In genomic region chr11:111841370-111842053, GRCh38 we compare ENCODE assay signal across 8 cellular contexts. TPM values are rescaled to one million over a fixed set of nuclear protein-coding genes. Genes with fewer than 3 reads are reported as not detected.
DNase-seq lines count a peak whose midpoint lies in the region; ATAC-seq and TF ChIP-seq lines count a peak whose summit lies in the region.

No MANE protein-coding gene starts in this region.

- H3K4me3 Mint-ChIP-seq in CD14-positive monocyte = peak overlapping the region; percentile 58 to 71

- H3K4me1 Mint-ChIP-seq in CD14-positive monocyte = peaks cover 37% of the 10 kb centered on the region

- peaks cover 4% of the 10 kb centered on the region; the same call in 1 of the 2 replicates for H4K20me1 ChIP-seq in MM.1S (ENCODE audit: insufficient read depth, low read length)

- peaks cover 13 to 15% of the 10 kb centered on the region in 2 donors for H3K36me3 Mint-ChIP-seq in CD14-positive monocyte

- H3K4me1 ChIP-seq in MM.1S (ENCODE audit: low read length) = 0 out of 2 replicates have a peak, but pooled peaks cover 7% of the 10 kb centered on the region
- H3K4me1 ChIP-seq in RWPE2 (ENCODE audit: insufficient read depth, poor library complexity, severe bottlenecking) = peaks cover 14% of the 10 kb centered on the region
- H3K4me1 ChIP-seq in neutrophil (ENCODE audit: control insufficient read depth in 1 of 2, insufficient read depth in 1 of 2, low read depth in 1 of 2, low read length in 1 of 2) = peaks cover 33 to 36% of the 10 kb centered on the region in 2 experiments
- peaks cover 0 to 72% (median 38%) of the 10 kb centered on the region in 5 donors for H3K4me1 ChIP-seq in subcutaneous abdominal adipose tissue (ENCODE audit: control insufficient read depth in 5 of 5, insufficient read depth in 5 of 5, low read length in 5 of 5)

- no peaks in the 10 kb centered on the region for H3K79me2 ChIP-seq in MM.1S (ENCODE audit: low read length)

- peak; percentile 81 for DNase-seq in CD14-positive monocyte (ENCODE audit: low spot score)
- DNase-seq in MM.1S = peak; percentile 65
- peak; percentile 68 for DNase-seq in RWPE2 (ENCODE audit: low spot score)
- peak; percentile 77 to 81 for DNase-seq in activated T-helper 1 cell treated with anti-CD3 and anti-CD28 coated beads, Interleukin-2, amount 50 U/mL, for 16 hours (ENCODE audit: low read depth in 1 of 2, low spot score in 1 of 2)
- DNase-seq in fibroblast of the aortic adventitia (ENCODE audit: low read depth) = peak; percentile 94

- no peak overlapping the region for H3K27ac ChIP-seq in MM.1S (ENCODE audit: low read length)
- H3K27ac ChIP-seq in RWPE2 (ENCODE audit: poor library complexity, severe bottlenecking) = no peak overlapping the region
- no peak overlapping the region for H3K27ac ChIP-seq in neutrophil
- H3K27ac ChIP-seq in subcutaneous abdominal adipose tissue (ENCODE audit: low read depth, low read length) = peak overlapping the region; percentile 98

- no peak overlapping the region for H3K4me2 ChIP-seq in MM.1S (ENCODE audit: low read depth, low read length)

- ATAC-seq in GM21447 (IDR thresholded peaks at IDR 0.05; ENCODE audit: unreplicated experiment) (peak; percentile 50), RWPE2 (ENCODE audit: low read depth) (peak; percentile 74)

- H3K9ac ChIP-seq in MM.1S (ENCODE audit: low read length) = no peak overlapping the region
- peak overlapping the region in 3 of 5 donors; percentile 1 to 56 (median 38) for H3K9ac ChIP-seq in subcutaneous abdominal adipose tissue (ENCODE audit: low read length in 5 of 5)

- no peaks in the 10 kb centered on the region for H3K9me2 ChIP-seq in MM.1S (replicated peaks; ENCODE audit: insufficient read depth, low read length)

- H3K27me3 ChIP-seq in MM.1S (replicated peaks; ENCODE audit: insufficient read depth, low read length) (no peaks in the 10 kb centered on the region), RWPE2 (ENCODE audit: insufficient read depth, poor library complexity, severe bottlenecking) (no peaks in the 10 kb centered on the region), neutrophil (no peaks in the 10 kb centered on the region), subcutaneous abdominal adipose tissue (ENCODE audit: control insufficient read depth in 5 of 5, insufficient read depth in 4 of 5, low read length in 5 of 5) (no peaks in the 10 kb centered on the region)

- H3K27ac Mint-ChIP-seq in CD14-positive monocyte = peak overlapping the region in 1 of 7 donors; percentile 16

- peaks cover 0 to 2% (median 0%) of the 10 kb centered on the region in 3 donors for H3K27me3 Mint-ChIP-seq in CD14-positive monocyte (ENCODE audit: low read depth in 3 of 3)

- H3K9me3 Mint-ChIP-seq in CD14-positive monocyte = no peaks in the 10 kb centered on the region

- no peak overlapping the region for H2AFZ ChIP-seq in MM.1S (ENCODE audit: low read length)

- H3K36me3 ChIP-seq in MM.1S (replicated peaks; ENCODE audit: insufficient read depth, low read length) (no peaks in the 10 kb centered on the region), RWPE2 (ENCODE audit: low read depth) (peaks cover 51% of the 10 kb centered on the region), neutrophil (peaks cover 15% of the 10 kb centered on the region), subcutaneous abdominal adipose tissue (ENCODE audit: control insufficient read depth in 5 of 5, insufficient read depth in 5 of 5, low read length in 5 of 5) (peaks cover 0 to 20% (median 16%) of the 10 kb centered on the region in 5 donors)

- H3F3A ChIP-seq in MM.1S (ENCODE audit: insufficient read depth, low read length) = peaks cover 5% of the 10 kb centered on the region; the same call in 1 of the 2 replicates

- TF ChIP-seq CTCF in CD14-positive monocyte (IDR thresholded peaks at IDR 0.05) = peak; percentile 90
- TF ChIP-seq CTCF in MM.1S (IDR thresholded peaks at IDR 0.05; ENCODE audit: low read length) = peak; percentile 92
- TF ChIP-seq CTCF in RWPE2 (IDR thresholded peaks at IDR 0.05; ENCODE audit: poor library complexity, severe bottlenecking) = peak; percentile 95
- peak; percentile 77 for TF ChIP-seq CTCF in fibroblast of the aortic adventitia (IDR thresholded peaks at IDR 0.05; ENCODE audit: insufficient read depth, low read length)
- TF ChIP-seq CTCF in neutrophil (IDR thresholded peaks at IDR 0.05) = peak; percentile 75

- intact Hi-C loops in CD14-positive monocyte (cut with micrococcal nuclease) = loop anchor here (5.0 to 10.0 kb wide), 5 partner anchors 67 to 277 kb away; partner anchors contain the start of genes PPP2R1B (in 1 of the 2) and SIK2 (in 1 of the 2)

- no peaks in the 10 kb centered on the region for H3K9me3 ChIP-seq in MM.1S (replicated peaks; ENCODE audit: insufficient read depth, low read length)
- no peaks in the 10 kb centered on the region for H3K9me3 ChIP-seq in RWPE2 (ENCODE audit: severe bottlenecking)
- no peaks in the 10 kb centered on the region for H3K9me3 ChIP-seq in neutrophil
- H3K9me3 ChIP-seq in subcutaneous abdominal adipose tissue (ENCODE audit: control insufficient read depth in 5 of 5, low read length in 5 of 5) = no peaks in the 10 kb centered on the region

- H3K4me3 ChIP-seq in MM.1S (ENCODE audit: low read length) = no peak overlapping the region
- H3K4me3 ChIP-seq in RWPE2 (ENCODE audit: severe bottlenecking) = no peak overlapping the region
- no peak overlapping the region for H3K4me3 ChIP-seq in fibroblast of the aortic adventitia (ENCODE audit: low read depth, low read length)
- no peak overlapping the region for H3K4me3 ChIP-seq in neutrophil (ENCODE audit: low read depth in 1 of 2, low read length in 1 of 2)
- no peak overlapping the region for H3K4me3 ChIP-seq in subcutaneous abdominal adipose tissue (ENCODE audit: low read depth in 1 of 5, low read length in 5 of 5)

RNA-seq across cellular contexts. Expression of gene ALG9, which starts 29.9 kb away (rescaled TPM):
- polyA plus RNA-seq in CD14-positive monocyte = 1 to 10 TPM; 7.4 to 7.8 TPM
- total RNA-seq in fibroblast of the aortic adventitia (ENCODE audit: low replicate concordance) = 15.2 and 41.7 TPM in 2 replicates

RNA-seq across cellular contexts. Expression of gene FDXACB1, which starts 37.5 kb away (rescaled TPM):
- polyA plus RNA-seq in CD14-positive monocyte = 1 to 10 TPM; 1.9 to 2.3 TPM
- 0.98 and 3.7 TPM in 2 replicates for total RNA-seq in fibroblast of the aortic adventitia (ENCODE audit: low replicate concordance)

RNA-seq across cellular contexts. Expression of gene CFAP68, which starts 37.8 kb away (rescaled TPM):
- polyA plus RNA-seq in CD14-positive monocyte = 1 to 10 TPM; 5.0 to 5.3 TPM
- total RNA-seq in fibroblast of the aortic adventitia (ENCODE audit: low replicate concordance) = 11.3 and 14.9 TPM in 2 replicates
